ENCODE assay signal across 34 cellular contexts in the genomic region with DNA sequence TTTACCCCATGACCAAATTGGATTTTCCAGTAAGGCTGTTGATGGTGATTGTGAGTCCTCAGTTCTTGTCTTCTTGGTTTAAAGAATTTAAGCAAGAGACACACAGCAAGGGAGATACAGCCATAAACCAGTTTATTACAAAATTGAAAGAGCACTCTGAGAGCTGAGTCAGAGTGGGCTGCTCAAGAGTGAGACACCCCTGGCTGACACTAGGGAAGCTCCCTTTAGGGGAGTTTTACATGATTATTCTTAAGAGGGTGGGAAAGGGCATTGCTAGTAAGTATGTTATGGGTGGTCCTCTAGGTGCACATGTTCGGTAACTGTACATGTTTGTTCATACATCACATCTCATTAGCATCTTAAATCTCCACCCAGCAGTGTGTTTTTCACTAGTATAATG.
"Had no signal": no experiment of that assay in that cellular context is flagged by ENCODE, and none has a peak within 500 bp of the region (broad histone marks: within the 10 kb centered on the region; RNA-seq: fewer than 3 reads in every experiment).

No MANE protein-coding gene starts in this region.

- H3K36me3 Mint-ChIP-seq: activated naive CD4-positive, alpha-beta T cell treated with anti-CD3 and anti-CD28 coated beads, Interleukin-2, amount 50 U/mL, for 24 hours; activated naive CD8-positive, alpha-beta T cell treated with anti-CD3 and anti-CD28 coated beads for 36 hours; brain had no signal

- H3K9me3 ChIP-seq: adrenal gland, breast epithelium, esophagus squamous epithelium, heart left ventricle had no signal

- DNase-seq: activated CD4-positive, alpha-beta memory T cell treated with anti-CD3 and anti-CD28 coated beads, Interleukin-2, amount 10 ng/mL, durations not matched to agents 7 days and 5 days; activated CD4-positive, alpha-beta T cell treated with anti-CD3 and anti-CD28 coated beads for 1 hour; activated CD4-positive, alpha-beta T cell treated with anti-CD3 and anti-CD28 coated beads for 4 hours; activated CD4-positive, alpha-beta T cell treated with anti-CD3 and anti-CD28 coated beads, Interleukin-2, amount 10 ng/mL, durations not matched to agents 7 days and 5 days; activated CD4-positive, alpha-beta T cell treated with anti-CD3 and anti-CD28 coated beads, Interleukin-2, amount 50 U/mL, for 4 hours; activated CD8-positive, alpha-beta memory T cell treated with anti-CD3 and anti-CD28 coated beads, Interleukin-2, amount 10 ng/mL, durations not matched to agents 7 days and 5 days; activated CD8-positive, alpha-beta memory T cell treated with anti-CD3 and anti-CD28 coated beads, Interleukin-2, amount 50 U/mL, for 4 hours; activated effector memory CD4-positive, alpha-beta T cell treated with anti-CD3 and anti-CD28 coated beads, Interleukin-2, amount 50 U/mL, for 16 hours; activated naive CD4-positive, alpha-beta T cell treated with anti-CD3 and anti-CD28 coated beads for 36 hours; activated naive CD8-positive, alpha-beta T cell treated with anti-CD3 and anti-CD28 coated beads for 36 hours; activated naive CD8-positive, alpha-beta T cell treated with anti-CD3 and anti-CD28 coated beads, Interleukin-2, amount 50 U/mL, for 24 hours; activated T-cell treated with anti-CD3 and anti-CD28 coated beads, Interleukin-2, amount 50 U/mL, for 1 hour; activated T-cell treated with anti-CD3 and anti-CD28 coated beads, Interleukin-2, amount 50 U/mL, for 48 hours; adrenal gland; amygdala; aorta; central memory CD4-positive, alpha-beta T cell; cerebellar nuclear complex; dorsolateral prefrontal cortex; effector memory CD4-positive, alpha-beta T cell; esophagus squamous epithelium; glutamatergic neuron; heart left ventricle; T-helper 2 cell had no signal

- H3K27me3 Mint-ChIP-seq: activated CD4-positive, alpha-beta memory T cell treated with anti-CD3 and anti-CD28 coated beads, Interleukin-2, amount 10 ng/mL, durations not matched to agents 7 days and 5 days; activated CD4-positive, alpha-beta T cell treated with anti-CD3 and anti-CD28 coated beads, Interleukin-2, amount 10 ng/mL, durations not matched to agents 7 days and 5 days; activated CD8-positive, alpha-beta memory T cell treated with anti-CD3 and anti-CD28 coated beads, Interleukin-2, amount 10 ng/mL, durations not matched to agents 7 days and 5 days; activated naive CD4-positive, alpha-beta T cell treated with anti-CD3 and anti-CD28 coated beads, Interleukin-2, amount 50 U/mL, for 24 hours; activated naive CD8-positive, alpha-beta T cell treated with anti-CD3 and anti-CD28 coated beads for 36 hours; activated naive CD8-positive, alpha-beta T cell treated with anti-CD3 and anti-CD28 coated beads, Interleukin-2, amount 50 U/mL, for 24 hours; brain; dendritic cell treated with granulocyte-macrophage colony-stimulating factor and Interleukin-4, amounts not matched to agents 40 ng/mL and 50 ng/mL, for 4 days had no signal

- H3K4me3 Mint-ChIP-seq: activated CD4-positive, alpha-beta memory T cell treated with anti-CD3 and anti-CD28 coated beads, Interleukin-2, amount 10 ng/mL, durations not matched to agents 7 days and 5 days; activated CD4-positive, alpha-beta T cell treated with anti-CD3 and anti-CD28 coated beads, Interleukin-2, amount 10 ng/mL, durations not matched to agents 7 days and 5 days; activated CD8-positive, alpha-beta memory T cell treated with anti-CD3 and anti-CD28 coated beads, Interleukin-2, amount 10 ng/mL, durations not matched to agents 7 days and 5 days; activated naive CD4-positive, alpha-beta T cell treated with anti-CD3 and anti-CD28 coated beads for 36 hours; activated naive CD4-positive, alpha-beta T cell treated with anti-CD3 and anti-CD28 coated beads, Interleukin-2, amount 50 U/mL, for 24 hours; activated naive CD8-positive, alpha-beta T cell treated with anti-CD3 and anti-CD28 coated beads for 36 hours; activated naive CD8-positive, alpha-beta T cell treated with anti-CD3 and anti-CD28 coated beads, Interleukin-2, amount 50 U/mL, for 24 hours; activated T-helper 1 cell treated with anti-CD3 and anti-CD28 coated beads, Interleukin-12 subunit alpha, Interleukin-12 subunit beta, Interleukin-2, Interleukin-4 antibody, amounts not matched to agents 30 ng/mL and 10 ng/mL and 1 ng/mL, durations not matched to agents 14 hours and 24 hours and 36 hours; brain; dendritic cell treated with granulocyte-macrophage colony-stimulating factor and Interleukin-4, amounts not matched to agents 40 ng/mL and 50 ng/mL, for 4 days had no signal

- H3K4me3 ChIP-seq: adrenal gland, breast epithelium, cardiac muscle cell, coronary artery, dorsolateral prefrontal cortex, esophagus squamous epithelium, heart left ventricle had no signal

- FAIRE-seq: frontal cortex had no signal

- ATAC-seq: activated CD8-positive, alpha-beta memory T cell treated with anti-CD3 and anti-CD28 coated beads, Interleukin-2, amount 10 ng/mL, durations not matched to agents 7 days and 5 days; activated naive CD8-positive, alpha-beta T cell treated with anti-CD3 and anti-CD28 coated beads, Interleukin-2, amount 50 U/mL, for 24 hours; heart left ventricle had no signal

- H3K27ac ChIP-seq: adrenal gland, breast epithelium, cardiac muscle cell, coronary artery, dorsolateral prefrontal cortex, epithelial cell of prostate, esophagus squamous epithelium, heart left ventricle had no signal

- H3K9me3 Mint-ChIP-seq: activated CD4-positive, alpha-beta T cell treated with anti-CD3 and anti-CD28 coated beads, Interleukin-2, amount 10 ng/mL, durations not matched to agents 7 days and 5 days; activated naive CD4-positive, alpha-beta T cell treated with anti-CD3 and anti-CD28 coated beads for 36 hours; activated naive CD4-positive, alpha-beta T cell treated with anti-CD3 and anti-CD28 coated beads, Interleukin-2, amount 50 U/mL, for 24 hours; activated naive CD8-positive, alpha-beta T cell treated with anti-CD3 and anti-CD28 coated beads, Interleukin-2, amount 50 U/mL, for 24 hours; activated T-helper 1 cell treated with anti-CD3 and anti-CD28 coated beads, Interleukin-12 subunit alpha, Interleukin-12 subunit beta, Interleukin-2, Interleukin-4 antibody, amounts not matched to agents 30 ng/mL and 10 ng/mL and 1 ng/mL, durations not matched to agents 14 hours and 24 hours and 36 hours; activated T-helper 2 cell treated with anti-CD3 and anti-CD28 coated beads, Interferon-gamma antibody, Interleukin-2, Interleukin-4, amounts not matched to agents 10 μg/mL and 5 μg/mL and 100 μg/mL, durations not matched to agents 14 hours and 24 hours and 36 hours; dendritic cell treated with granulocyte-macrophage colony-stimulating factor and Interleukin-4, amounts not matched to agents 40 ng/mL and 50 ng/mL, for 4 days had no signal

- H3K27ac Mint-ChIP-seq: activated CD4-positive, alpha-beta memory T cell treated with anti-CD3 and anti-CD28 coated beads, Interleukin-2, amount 10 ng/mL, durations not matched to agents 7 days and 5 days; activated CD4-positive, alpha-beta T cell treated with anti-CD3 and anti-CD28 coated beads, Interleukin-2, amount 10 ng/mL, durations not matched to agents 7 days and 5 days; activated CD8-positive, alpha-beta memory T cell treated with anti-CD3 and anti-CD28 coated beads, Interleukin-2, amount 10 ng/mL, durations not matched to agents 7 days and 5 days; activated naive CD4-positive, alpha-beta T cell treated with anti-CD3 and anti-CD28 coated beads for 36 hours; activated naive CD4-positive, alpha-beta T cell treated with anti-CD3 and anti-CD28 coated beads, Interleukin-2, amount 50 U/mL, for 24 hours; activated naive CD8-positive, alpha-beta T cell treated with anti-CD3 and anti-CD28 coated beads for 36 hours; activated naive CD8-positive, alpha-beta T cell treated with anti-CD3 and anti-CD28 coated beads, Interleukin-2, amount 50 U/mL, for 24 hours; activated T-helper 1 cell treated with anti-CD3 and anti-CD28 coated beads, Interleukin-12 subunit alpha, Interleukin-12 subunit beta, Interleukin-2, Interleukin-4 antibody, amounts not matched to agents 30 ng/mL and 10 ng/mL and 1 ng/mL, durations not matched to agents 14 hours and 24 hours and 36 hours; activated T-helper 2 cell treated with anti-CD3 and anti-CD28 coated beads, Interferon-gamma antibody, Interleukin-2, Interleukin-4, amounts not matched to agents 10 μg/mL and 5 μg/mL and 100 μg/mL, durations not matched to agents 14 hours and 24 hours and 36 hours; brain; dendritic cell treated with granulocyte-macrophage colony-stimulating factor and Interleukin-4, amounts not matched to agents 40 ng/mL and 50 ng/mL, for 4 days had no signal

- H3K27me3 ChIP-seq: cardiac muscle cell, esophagus squamous epithelium had no signal

- H3K4me1 ChIP-seq: adrenal gland, breast epithelium, esophagus squamous epithelium, heart left ventricle had no signal

- H3K36me3 ChIP-seq: adrenal gland, breast epithelium, cardiac muscle cell, esophagus squamous epithelium, heart left ventricle had no signal
